ENCODE assay signal across 8 cellular contexts in genomic region chr19:48391100-48392005, GRCh38. TPM values are rescaled to one million over a fixed set of nuclear protein-coding genes. Genes with fewer than 3 reads are reported as not detected.
DNase-seq lines count a peak whose midpoint lies in the region; ATAC-seq, FAIRE-seq and TF ChIP-seq lines count a peak whose summit lies in the region.

TSS of gene KDELR1 (minus strand) at chr19:48391551. CDS start at chr19:48391358, 193 bp downstream.

- POLR2A ChIA-PET in A549 (lab: Yijun Ruan, JAX), result interaction anchor here (0.5 to 2.1 kb wide), 18 partner anchors 8 to 290 kb away, joined by 3 to 12 read pairs (median 5); partner anchors contain the start of genes EMP3, RPL18, SPHK2 and SYNGR4

- no peak for FAIRE-seq in A549 (lab: Jason Lieb, UNC)

- DNase-seq in A549 (ENCODE audit: low read depth in 1 of 2, low spot score in 1 of 2) (peak; percentile 77 to 78), OCI-M1 (lab: John Stamatoyannopoulos, UW) (peak; percentile 85), esophagus muscularis mucosa (ENCODE audit: extremely low spot score) (no peak)
- DNase-seq in activated T-cell treated with anti-CD3 and anti-CD28 coated beads, Interleukin-2, amount 50 U/mL, for 72 hours, result peak; percentile 72 to 87
- DNase-seq in stimulated activated naive CD4-positive, alpha-beta T cell (lab: John Stamatoyannopoulos, UW), result peak; percentile 35 to 81 (median 66)

- peak within 1 kb of the TSS; percentile 95 to 97 for H3K27ac ChIP-seq in A549
- H3K27ac ChIP-seq in esophagus muscularis mucosa (replicated peaks in 1 of 4), result peak within 1 kb of the TSS; percentile 90 to 93 (median 92)
- H3K27ac ChIP-seq in muscle layer of duodenum (ENCODE audit: low read length), result peak within 1 kb of the TSS; percentile 96

- peak within 1 kb of the TSS; percentile 97 for H3K4me2 ChIP-seq in A549

- peak; percentile 31 to 47; a peak in 4 of 5 replicates for TF ChIP-seq RAD21 in A549 (conservative IDR thresholded peaks at IDR 0.05 in 1 of 2, IDR thresholded peaks at IDR 0.05 in 1 of 2)

- CTCF ChIA-PET in A549 (lab: Yijun Ruan, JAX), result interaction anchor here (0.5 to 2.4 kb wide), 69 partner anchors 8 to 396 kb away, joined by 3 to 54 read pairs (median 4); partner anchors contain the start of genes CA11, CARD8, EMP3 and FAM83E

- H3K4me3 Mint-ChIP-seq in activated T-cell treated with anti-CD3 and anti-CD28 coated beads, Interleukin-2, amount 50 U/mL, for 72 hours, result peak within 1 kb of the TSS; percentile 91 to 98

- H3K27me3 Mint-ChIP-seq in activated T-cell treated with anti-CD3 and anti-CD28 coated beads, Interleukin-2, amount 50 U/mL, for 72 hours (ENCODE audit: low read depth), result peaks cover 42% of the 10 kb centered on the region

- TF ChIP-seq POLR2A in A549 (IDR thresholded peaks at IDR 0.05; ENCODE audit: low read length) (peak; percentile 72), GM15510 (IDR thresholded peaks at IDR 0.05; ENCODE audit: borderline replicate concordance, extremely low read depth, insufficient read length) (peak; percentile 59), esophagus muscularis mucosa (IDR thresholded peaks at IDR 0.05; ENCODE audit: low read depth) (no peak)

- H3K36me3 ChIP-seq in esophagus muscularis mucosa, result peaks cover 26 to 33% (median 31%) of the 10 kb centered on the region in 4 donors
- peaks cover 12 to 25% of the 10 kb centered on the region in 2 donors for H3K36me3 ChIP-seq in muscle layer of duodenum (ENCODE audit: control insufficient read depth in 1 of 2, insufficient read depth in 2 of 2, low read length in 2 of 2)

- 2% methylated on average over 37 of the region's 42 CpGs for WGBS in A549 (ENCODE audit: missing lambda C conversion rate)
- WGBS in esophagus muscularis mucosa, result 53% methylated on average over 3 of the region's 42 CpGs

- intact Hi-C loops in esophagus muscularis mucosa (cut with DNase I), result loop anchor here (2.0 kb wide), 1 partner anchor 73 kb away; no protein-coding TSS in a partner anchor

- peaks cover 54% of the 10 kb centered on the region for H3K4me1 ChIP-seq in A549
- peaks cover 20 to 51% (median 39%) of the 10 kb centered on the region in 4 donors for H3K4me1 ChIP-seq in esophagus muscularis mucosa
- peaks cover 0 to 24% of the 10 kb centered on the region in 2 donors for H3K4me1 ChIP-seq in muscle layer of duodenum (ENCODE audit: control insufficient read depth in 1 of 2, insufficient read depth in 2 of 2, low read length in 2 of 2)

- H3K27ac Mint-ChIP-seq in activated T-cell treated with anti-CD3 and anti-CD28 coated beads, Interleukin-2, amount 50 U/mL, for 72 hours, result peak within 1 kb of the TSS; percentile 93

- peaks cover 5 to 9% of the 10 kb centered on the region in 2 donors for H3K36me3 Mint-ChIP-seq in activated T-cell treated with anti-CD3 and anti-CD28 coated beads, Interleukin-2, amount 50 U/mL, for 72 hours (ENCODE audit: insufficient read depth in 2 of 2)

- TF ChIP-seq CTCF in A549 (IDR thresholded peaks at IDR 0.05) (peak; percentile 90), esophagus muscularis mucosa (IDR thresholded peaks at IDR 0.05) (peak; percentile 84 to 94 (median 91))

- TF ChIP-seq EP300 in A549 (IDR thresholded peaks at IDR 0.05), result no peak
- TF ChIP-seq EP300 in esophagus muscularis mucosa (IDR thresholded peaks at IDR 0.05), result no peak

- H3K4me3 ChIP-seq in A549 (peak within 1 kb of the TSS; percentile 97), esophagus muscularis mucosa (peak within 1 kb of the TSS; percentile 70 to 99 (median 90)), muscle layer of duodenum (ENCODE audit: low read depth in 1 of 2, low read length in 2 of 2) (peak within 1 kb of the TSS; percentile 76 to 96)

- no peaks in the 10 kb centered on the region for H3K9me3 Mint-ChIP-seq in activated T-cell treated with anti-CD3 and anti-CD28 coated beads, Interleukin-2, amount 50 U/mL, for 72 hours

- H3K27me3 ChIP-seq in esophagus muscularis mucosa (peaks cover 7 to 46% (median 37%) of the 10 kb centered on the region in 4 donors), muscle layer of duodenum (ENCODE audit: low read depth, low read length) (peaks cover 32% of the 10 kb centered on the region)

- H3K4me1 Mint-ChIP-seq in activated T-cell treated with anti-CD3 and anti-CD28 coated beads, Interleukin-2, amount 50 U/mL, for 72 hours (ENCODE audit: low read depth), result peaks cover 36% of the 10 kb centered on the region

- ATAC-seq in A549, result peak; percentile 54 to 72
- peak; percentile 75 for ATAC-seq in HG03439 (IDR thresholded peaks at IDR 0.05; ENCODE audit: unreplicated experiment)
- ATAC-seq in activated T-cell treated with anti-CD3 and anti-CD28 coated beads, Interleukin-2, amount 50 U/mL, for 72 hours (replicated peaks in 1 of 2), result peak; percentile 79 to 85

- H3K9me3 ChIP-seq in A549 (no peaks in the 10 kb centered on the region), esophagus muscularis mucosa (no peaks in the 10 kb centered on the region), muscle layer of duodenum (ENCODE audit: control insufficient read depth in 1 of 2, low read length in 2 of 2) (no peaks in the 10 kb centered on the region)

TF ChIP-seq in A549, 52 proteins besides CTCF, POLR2A, EP300 and RAD21:
- TF ChIP-seq SMC3 (IDR thresholded peaks at IDR 0.05) (peak; percentile 60), RARB (CRISPR knock-in tag; IDR thresholded peaks at IDR 0.05) (no peak), NPAS2 (CRISPR knock-in tag; IDR thresholded peaks at IDR 0.05; ENCODE audit: borderline replicate concordance) (no peak), E2F6 (IDR thresholded peaks at IDR 0.05; ENCODE audit: borderline replicate concordance, low read depth) (0 out of 2 replicates have a peak, but pooled peaks have one; percentile 11), JUN (IDR thresholded peaks at IDR 0.05) (peak; percentile 47 to 53; a peak in 2 of 5 replicates)
TF ChIP-seq in A549: peak in this region for 3.

RNA-seq across cellular contexts. Expression of gene KDELR1, which starts in this region (rescaled TPM):
- polyA plus RNA-seq in A549 (2011; rRNA removed) (200 and 270 TPM in 2 replicates), A549 (2017; fragmentation: RNase III; extraction: RNeasy Plus Mini Kit Qiagen cat#74134 plus additional on column Dnase treatment) (280 to 318 TPM (median 302 TPM) in 3 replicates)
- polyA plus RNA-seq in A549 (2012; cell fraction: cytosol; rRNA removed), result 203 and 269 TPM in 2 replicates
- 238 and 248 TPM in 2 replicates for polyA plus RNA-seq in A549 (2012; cell fraction: nucleus; rRNA removed)
- 222 and 240 TPM in 2 replicates for polyA minus RNA-seq in A549 (2011; rRNA and poly(A)+ RNA removed)
- total RNA-seq in activated T-cell treated with anti-CD3 and anti-CD28 coated beads, Interleukin-2, amount 50 U/mL, for 72 hours, result 100 to 1,000 TPM; 101 to 103 TPM
- 100 to 1,000 TPM in 1 of 4 donors, 10 to 100 TPM in 3; 55.2 to 105 (median 77.6) TPM for total RNA-seq in esophagus muscularis mucosa
